9 cellular contexts compared by ENCODE assay signal in the genomic region with DNA sequence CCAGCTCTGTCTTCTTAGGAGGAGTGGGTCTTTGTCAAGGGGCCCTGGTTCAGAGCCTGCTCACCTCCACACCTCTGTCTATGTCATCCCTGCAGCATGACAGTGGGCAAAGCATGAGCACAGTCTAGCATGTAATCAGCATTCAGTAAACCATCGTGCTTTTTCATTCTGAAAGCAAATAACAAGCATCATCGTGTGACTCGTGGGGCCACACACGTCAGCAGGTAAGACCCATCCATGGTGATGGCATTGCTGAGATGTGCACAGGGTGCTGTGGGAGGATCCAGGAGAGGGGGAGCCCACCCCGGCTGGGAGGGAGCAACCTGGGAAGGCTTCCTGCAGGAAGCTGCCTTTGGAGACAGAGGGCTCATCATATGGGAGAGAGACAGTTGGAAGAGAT.
"Had no signal": no experiment of that assay in that cellular context is flagged by ENCODE, and none has a peak within 500 bp of the region (broad histone marks: within the 10 kb centered on the region; RNA-seq: fewer than 3 reads in every experiment).

No MANE protein-coding gene starts in this region.

- H3K27me3 Mint-ChIP-seq: naive thymus-derived CD8-positive, alpha-beta T cell had no signal

- H3K36me3 Mint-ChIP-seq: naive thymus-derived CD8-positive, alpha-beta T cell had no signal

- H3K9me3 ChIP-seq: colonic mucosa, mucosa of descending colon, tibial nerve had no signal

- ATAC-seq: foreskin keratinocyte; mucosa of descending colon; naive thymus-derived CD8-positive, alpha-beta T cell had no signal

- H3K4me1 ChIP-seq: colonic mucosa had no signal

- DNase-seq: activated CD4-positive, alpha-beta T cell treated with anti-CD3 and anti-CD28 coated beads for 1 hour; activated naive CD4-positive, alpha-beta T cell treated with Interleukin-2 at 50 U/mL for 16 hours; colonic mucosa; foreskin keratinocyte; mucosa of descending colon; naive thymus-derived CD8-positive, alpha-beta T cell; SHP77 treated with DMSO at 0.1 percent for 48 hours; stimulated activated CD4-positive, alpha-beta T cell treated with anti-CD3 and anti-CD28 coated beads, Interleukin-15, amount 100 ng/mL, for 24 hours had no signal

- H3K27me3 ChIP-seq: colonic mucosa, foreskin keratinocyte, tibial nerve had no signal

- H3K4me3 ChIP-seq: colonic mucosa, mucosa of descending colon, tibial nerve had no signal

- H3K36me3 ChIP-seq: colonic mucosa, tibial nerve had no signal

- H3K9me3 Mint-ChIP-seq: naive thymus-derived CD8-positive, alpha-beta T cell had no signal

- H3K27ac ChIP-seq: colonic mucosa, foreskin keratinocyte, tibial nerve had no signal
